Comparison of ENCODE assay signal across 8 cellular contexts in the genomic region with DNA sequence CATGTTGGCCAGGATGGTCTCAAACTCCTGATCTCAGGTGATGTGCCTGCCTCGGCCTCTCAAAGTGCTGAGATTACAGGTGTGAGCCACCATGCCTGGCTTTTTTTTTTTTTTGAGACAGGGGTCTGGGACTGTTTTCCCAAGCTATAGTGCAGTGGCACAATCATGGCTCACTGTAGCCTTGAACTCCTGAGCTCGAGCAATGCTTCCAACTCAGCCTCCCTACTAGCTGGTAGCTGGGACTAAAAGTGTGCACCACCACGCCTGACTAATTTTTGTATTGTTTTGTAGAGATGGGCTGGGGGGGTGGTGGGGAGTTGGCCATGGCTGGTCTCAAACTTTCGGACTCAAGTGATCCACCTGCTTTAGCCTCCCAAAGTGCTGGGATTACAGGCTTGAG.
"Had no signal": no experiment of that assay in that cellular context is flagged by ENCODE, and none has a peak within 500 bp of the region (broad histone marks: within the 10 kb centered on the region; RNA-seq: fewer than 3 reads in every experiment).

No MANE protein-coding gene starts in this region.

- H3K4me3 ChIP-seq: GM12878 had no signal

- DNase-seq: GDM1, GF-D8 had no signal

- FAIRE-seq: G401.6, GM12878, GM12891, GM12892, GM18507, GM19239 had no signal

- ATAC-seq: GM12878 had no signal
